2 cellular contexts compared by ENCODE assay signal in the genomic region with DNA sequence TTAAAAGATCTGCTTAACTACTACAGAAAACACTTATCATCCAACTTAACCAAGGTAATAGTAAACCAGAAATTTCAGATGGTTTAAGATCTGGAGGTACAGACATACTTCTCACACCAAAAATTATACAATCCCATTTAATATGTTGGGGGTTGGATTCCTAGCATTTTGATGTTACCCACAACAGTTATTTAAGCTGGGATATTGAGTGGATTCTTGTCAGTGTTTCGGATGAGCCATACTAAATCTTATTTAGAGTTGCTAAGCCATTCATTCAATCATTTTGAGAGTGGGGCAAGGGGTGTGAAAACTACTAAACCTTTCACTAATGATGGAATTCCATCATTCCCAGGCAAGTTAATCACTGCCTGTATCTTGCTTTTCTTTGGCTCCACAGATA.
TF ChIP-seq lines count a peak whose summit lies in the region.

No MANE protein-coding gene starts in this region.

TF ChIP-seq in GM12891, 5 proteins besides CTCF, POLR2A, EP300 and RAD21:
- TF ChIP-seq SPI1 (IDR thresholded peaks at IDR 0.05; ENCODE audit: low read depth, low read length) (no peak), POU2F2 (IDR thresholded peaks at IDR 0.05; ENCODE audit: low read depth, low read length) (no peak), TAF1 (IDR thresholded peaks at IDR 0.05; ENCODE audit: low read depth, low read length) (no peak), POLR2AphosphoS5 (IDR thresholded peaks at IDR 0.05; ENCODE audit: low read depth, low read length) (no peak), PAX5 (IDR thresholded peaks at IDR 0.05; ENCODE audit: insufficient read depth, low read length, severe bottlenecking) (no peak)

TF ChIP-seq in H1, 55 proteins besides CTCF, POLR2A, EP300 and RAD21:
- TF ChIP-seq BRCA1 (IDR thresholded peaks at IDR 0.05; ENCODE audit: low read depth, low read length) (no peak), SP2 (IDR thresholded peaks at IDR 0.05; ENCODE audit: low read length) (no peak), KDM5A (IDR thresholded peaks at IDR 0.05; ENCODE audit: low read length) (no peak), CTBP2 (IDR thresholded peaks at IDR 0.05; ENCODE audit: borderline replicate concordance, insufficient read depth, insufficient read length, low read length) (no peak), ZNF274 (IDR thresholded peaks at IDR 0.05; ENCODE audit: borderline replicate concordance, extremely low read depth, low read length) (no peak), HDAC6 (IDR thresholded peaks at IDR 0.05; ENCODE audit: low read depth, low read length) (no peak), POLR2AphosphoS5 (IDR thresholded peaks at IDR 0.05; ENCODE audit: low read depth, low read length) (no peak), KDM1A (IDR thresholded peaks at IDR 0.05; ENCODE audit: borderline replicate concordance, low read length) (no peak), FOSL1 (IDR thresholded peaks at IDR 0.05; ENCODE audit: insufficient read depth, low read depth, low read length) (no peak), NANOG (IDR thresholded peaks at IDR 0.05; ENCODE audit: insufficient read depth, low read depth, low read length, poor library complexity, severe bottlenecking) (no peak), BACH1 (IDR thresholded peaks at IDR 0.05; ENCODE audit: low read length) (no peak), GTF2F1 (IDR thresholded peaks at IDR 0.05; ENCODE audit: borderline replicate concordance, low read depth, low read length) (no peak)
TF ChIP-seq in H1: peak in this region for 0.
